Comparison of ENCODE assay signal across 1 cellular context in the genomic region with DNA sequence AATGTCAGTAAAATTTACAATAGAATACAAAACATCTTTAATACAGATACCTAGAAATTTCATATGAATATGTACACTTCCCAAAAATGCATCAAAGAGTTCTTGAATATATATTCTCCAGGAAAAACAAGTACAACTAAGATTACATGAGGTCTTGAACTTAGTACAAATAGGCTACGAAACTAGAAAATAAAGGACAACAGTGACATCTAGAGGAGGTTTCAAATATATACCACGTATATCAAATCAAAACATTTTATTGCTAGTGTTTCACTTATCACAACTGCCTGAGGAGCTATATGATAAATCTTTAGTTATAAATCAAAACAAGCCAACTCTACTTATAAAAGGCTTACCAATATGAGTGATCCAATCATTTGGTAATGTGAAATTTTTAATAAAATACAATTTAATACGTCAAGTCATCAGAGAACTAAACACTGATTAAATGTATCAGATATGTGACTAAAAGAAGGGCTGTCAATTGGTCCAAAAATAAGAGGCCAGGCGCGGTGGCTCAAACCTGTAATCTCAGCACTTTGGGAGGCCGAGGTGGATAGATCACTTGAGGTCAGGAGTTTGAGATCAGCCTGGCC.
TF ChIP-seq lines count a peak whose summit lies in the region.

No MANE protein-coding gene starts in this region.

TF ChIP-seq in IMR-90, 13 proteins besides CTCF, POLR2A, EP300 and RAD21:
- TF ChIP-seq RCOR1 (IDR thresholded peaks at IDR 0.05; ENCODE audit: insufficient replicate concordance, low read length) (no peak), SMC3 (IDR thresholded peaks at IDR 0.05; ENCODE audit: low read depth, low read length) (peak; percentile 46; the same call in 1 of the 2 replicates)
